In genomic region chr17:32494621-32495346, GRCh38 we compare ENCODE assay signal across 11 cellular contexts. TPM values are rescaled to one million over a fixed set of nuclear protein-coding genes. Genes with fewer than 3 reads are reported as not detected.
DNase-seq lines count a peak whose midpoint lies in the region; ATAC-seq and TF ChIP-seq lines count a peak whose summit lies in the region.
"Had no signal": no experiment of that assay in that cellular context is flagged by ENCODE, and none has a peak within 500 bp of the region (broad histone marks: within the 10 kb centered on the region; RNA-seq: fewer than 3 reads in every experiment).

No MANE protein-coding gene starts in this region.

- peaks cover 0 to 4% (median 0%) of the 10 kb centered on the region in 7 donors for H3K9me3 Mint-ChIP-seq in CD14-positive monocyte

- intact Hi-C loops in CD14-positive monocyte (cut with micrococcal nuclease) = no loop called here

- TF ChIP-seq CTCF in CD14-positive monocyte (IDR thresholded peaks at IDR 0.05) = no peak

- DNase-seq in CD14-positive monocyte (ENCODE audit: low spot score) = no peak
- peak; percentile 70 for DNase-seq in M059J (ENCODE audit: low read depth)
- peak; percentile 71 for DNase-seq in NOMO-1 treated with DMSO at 0.1 percent for 48 hours (lab: John Stamatoyannopoulos, UW; ENCODE audit: unreplicated experiment)
- DNase-seq in iPS-NIHi11 (ENCODE audit: low spot score) = peak; percentile 57
- DNase-seq in SIG-M5 treated with dmso at 0.1 percent for 504 hours (lab: John Stamatoyannopoulos, UW; ENCODE audit: unreplicated experiment) = no peak
- DNase-seq: activated CD8-positive, alpha-beta memory T cell treated with anti-CD3 and anti-CD28 coated beads for 24 hours; colonic mucosa; stimulated activated CD4-positive, alpha-beta T cell treated with anti-CD3 and anti-CD28 coated beads, Interleukin-1b, Interleukin-23, amount 100 ng/mL, for 48 hours had no signal

- H3K36me3 Mint-ChIP-seq in CD14-positive monocyte = peaks cover 12 to 16% of the 10 kb centered on the region in 2 donors

- H3K4me3 Mint-ChIP-seq in CD14-positive monocyte = peak overlapping the region; percentile 64 to 80

- H3K4me1 Mint-ChIP-seq in CD14-positive monocyte = peaks cover 74% of the 10 kb centered on the region

- peaks cover 0 to 6% (median 2%) of the 10 kb centered on the region in 3 donors for H3K27me3 Mint-ChIP-seq in CD14-positive monocyte (ENCODE audit: low read depth in 3 of 3)

- peak overlapping the region in 5 of 7 donors; percentile 48 to 85 (median 62) for H3K27ac Mint-ChIP-seq in CD14-positive monocyte

- no peak for ATAC-seq in HG03378 (IDR thresholded peaks at IDR 0.05; ENCODE audit: unreplicated experiment)
- ATAC-seq in GM18861 (IDR thresholded peaks at IDR 0.05; ENCODE audit: unreplicated experiment) = no peak
- ATAC-seq in GM18858 (IDR thresholded peaks at IDR 0.05; ENCODE audit: unreplicated experiment) = no peak

RNA-seq across cellular contexts. Expression of gene CDK5R1, which starts 8.0 kb away (rescaled TPM):
- under 1 TPM; 0.44 to 0.48 TPM for polyA plus RNA-seq in CD14-positive monocyte
- 2.8 and 3.7 TPM in 2 replicates for total RNA-seq in M059J (2014; rRNA removed; shearing (Covaris generic))

RNA-seq across cellular contexts. Expression of gene PSMD11, which starts 50.5 kb away (rescaled TPM):
- polyA plus RNA-seq in CD14-positive monocyte = 100 to 1,000 TPM in 1 of 2 donors, 10 to 100 TPM in 1; 91.8 to 112 TPM
- total RNA-seq in M059J (2014; rRNA removed; shearing (Covaris generic)) = 70.0 and 102 TPM in 2 replicates

Comparison
In these comparisons a context has a peak if more than half of its experiments do, and no peak if none do; other contexts are left out.
1. DNase-seq: peak in M059J (single experiment), NOMO-1 treated with DMSO at 0.1 percent for 48 hours (single experiment) and iPS-NIHi11 (single experiment); none in CD14-positive monocyte (single experiment) and SIG-M5 treated with dmso at 0.1 percent for 504 hours (single experiment).